ENCODE assay signal across 14 cellular contexts in the genomic region with DNA sequence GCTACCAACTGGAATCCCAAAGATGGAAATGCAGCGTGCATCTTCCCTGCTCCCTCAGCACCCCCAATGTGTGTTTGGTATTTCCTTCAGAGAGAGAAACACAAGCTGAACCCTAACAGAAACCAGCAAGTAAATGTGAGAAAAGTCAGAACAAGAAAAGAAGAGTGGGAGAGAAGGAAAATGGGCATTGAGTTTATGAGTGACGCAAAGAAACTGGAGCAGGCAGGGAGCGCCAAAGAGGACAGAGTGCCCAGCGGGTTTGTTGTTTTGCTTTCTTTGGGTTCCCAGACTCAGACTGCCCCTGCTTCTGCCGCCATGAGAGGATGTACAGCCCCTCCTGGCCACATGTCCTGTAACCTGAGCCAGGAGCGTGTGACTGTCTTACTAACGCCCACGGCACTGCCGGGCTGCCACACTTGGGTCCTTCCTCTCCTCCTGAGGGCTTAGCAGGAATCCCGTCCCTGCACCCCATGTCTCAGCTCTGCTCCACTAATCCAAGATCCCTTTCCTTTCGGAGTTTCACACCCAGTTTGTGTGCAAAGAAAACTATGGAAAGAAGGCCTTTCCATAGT.
A peak's percentile ranks its signal among the peaks of the same experiment; 100 is the strongest.
DNase-seq lines count a peak whose midpoint lies in the region; ATAC-seq and TF ChIP-seq lines count a peak whose summit lies in the region.
"Had no signal": no experiment of that assay in that cellular context is flagged by ENCODE, and none has a peak within 500 bp of the region (broad histone marks: within the 10 kb centered on the region; RNA-seq: fewer than 3 reads in every experiment).

No MANE protein-coding gene starts in this region.

- H3K27me3 Mint-ChIP-seq in GM23338 (ENCODE audit: insufficient read depth, low read depth, poor library complexity), result peaks cover 3% of the 10 kb centered on the region

- H3K36me3 Mint-ChIP-seq in GM23338 (ENCODE audit: low read depth), result peaks cover 20% of the 10 kb centered on the region
- H3K36me3 Mint-ChIP-seq: CD4-positive, alpha-beta memory T cell; stimulated activated naive B cell treated with anti-CD40 and anti-IgM and Interleukin-4, amounts not matched to agents 10 μg/mL and 1 μg/mL and 100 μg/mL, for 72 hours had no signal

- H2AFZ ChIP-seq in GM23338 (no peak overlapping the region), osteoblast (ENCODE audit: low read length) (peak overlapping the region; percentile 82)

- H3K9me3 ChIP-seq in NT2/D1 (ENCODE audit: insufficient read depth, low read length), result no peaks in the 10 kb centered on the region
- no peaks in the 10 kb centered on the region for H3K9me3 ChIP-seq in osteoblast (ENCODE audit: low read depth, low read length)
- H3K9me3 ChIP-seq: esophagus squamous epithelium had no signal

- ATAC-seq in GM23338, result peak; percentile 93
- ATAC-seq in HG02571 (IDR thresholded peaks at IDR 0.05; ENCODE audit: unreplicated experiment), result no peak
- ATAC-seq in GM21825 (IDR thresholded peaks at IDR 0.05; ENCODE audit: unreplicated experiment), result no peak
- ATAC-seq: left ventricle myocardium superior; stimulated activated naive B cell treated with anti-CD40 and anti-IgM and Interleukin-4, amounts not matched to agents 10 μg/mL and 1 μg/mL and 100 μg/mL, for 72 hours had no signal

- in situ Hi-C loops in ACHN (cut with HindIII; ENCODE audit: low pct_ligation_motif_present, low pct_unique_long_range_greater_than_20kb, low sequenced_read_pairs), result no loop called here

- H3K27me3 ChIP-seq in GM23338 (ENCODE audit: insufficient read depth) (no peaks in the 10 kb centered on the region), NT2/D1 (ENCODE audit: insufficient read depth, insufficient read length) (no peaks in the 10 kb centered on the region), osteoblast (ENCODE audit: insufficient read depth, low read length) (no peaks in the 10 kb centered on the region)
- H3K27me3 ChIP-seq: esophagus squamous epithelium had no signal

- H3K4me2 ChIP-seq in GM23338 (peak overlapping the region; percentile 19; the same call in 1 of the 2 replicates), osteoblast (ENCODE audit: insufficient read depth, low read length) (peak overlapping the region; percentile 82)

- peak overlapping the region; percentile 25 for H3K9ac ChIP-seq in NT2/D1 (ENCODE audit: insufficient read length, low read depth)

- no peak for TF ChIP-seq CTCF in GM23338 (conservative IDR thresholded peaks at IDR 0.05; ENCODE audit: low read depth in 2 of 2)
- TF ChIP-seq CTCF in osteoblast (IDR thresholded peaks at IDR 0.05; ENCODE audit: extremely low read depth, low read depth, low read length), result no peak

- H3K4me1 ChIP-seq in GM23338 (ENCODE audit: insufficient read depth), result peaks cover 17% of the 10 kb centered on the region
- no peaks in the 10 kb centered on the region for H3K4me1 ChIP-seq in NT2/D1 (ENCODE audit: insufficient read depth, insufficient read length)
- H3K4me1 ChIP-seq in osteoblast (ENCODE audit: insufficient read depth, low read length), result peaks cover 17% of the 10 kb centered on the region
- H3K4me1 ChIP-seq: esophagus squamous epithelium had no signal

- H3K4me3 ChIP-seq in GM23338 (no peak overlapping the region), NT2/D1 (ENCODE audit: insufficient read length, low read depth) (no peak overlapping the region), osteoblast (ENCODE audit: insufficient read depth, low read length) (peak overlapping the region; percentile 56)
- H3K4me3 ChIP-seq: esophagus squamous epithelium had no signal

- no peak overlapping the region; the same call in 2 of the 3 replicates for H3K4me3 Mint-ChIP-seq in GM23338
- H3K4me3 Mint-ChIP-seq: CD4-positive, alpha-beta memory T cell; stimulated activated naive B cell treated with anti-CD40 and anti-IgM and Interleukin-4, amounts not matched to agents 10 μg/mL and 1 μg/mL and 100 μg/mL, for 72 hours had no signal

- no peaks in the 10 kb centered on the region for H3K9me2 ChIP-seq in GM23338 (ENCODE audit: insufficient read depth)

- H3K27ac Mint-ChIP-seq in GM23338, result peak overlapping the region; percentile 85
- H3K27ac Mint-ChIP-seq: CD4-positive, alpha-beta memory T cell; stimulated activated naive B cell treated with anti-CD40 and anti-IgM and Interleukin-4, amounts not matched to agents 10 μg/mL and 1 μg/mL and 100 μg/mL, for 72 hours had no signal

- H3K27ac ChIP-seq in GM23338 (ENCODE audit: low read depth) (peak overlapping the region; percentile 51; the same call in 1 of the 2 replicates), osteoblast (ENCODE audit: low read depth, low read length) (peak overlapping the region; percentile 85)
- H3K27ac ChIP-seq: esophagus squamous epithelium had no signal

- no peaks in the 10 kb centered on the region for H4K20me1 ChIP-seq in GM23338 (replicated peaks; ENCODE audit: insufficient read depth)
- H4K20me1 ChIP-seq in osteoblast (ENCODE audit: insufficient read depth, low read length), result no peaks in the 10 kb centered on the region

- no peaks in the 10 kb centered on the region for H3F3A ChIP-seq in GM23338 (replicated peaks; ENCODE audit: low read depth)

- H3K4me1 Mint-ChIP-seq in GM23338, result peaks cover 27% of the 10 kb centered on the region
- H3K4me1 Mint-ChIP-seq: CD4-positive, alpha-beta memory T cell; stimulated activated naive B cell treated with anti-CD40 and anti-IgM and Interleukin-4, amounts not matched to agents 10 μg/mL and 1 μg/mL and 100 μg/mL, for 72 hours had no signal

- DNase-seq in GM23338 (ENCODE audit: low spot score) (peak; percentile 71), NT2/D1 (ENCODE audit: low read depth, low spot score) (no peak), fibroblast of gingiva (ENCODE audit: low read depth) (peak; percentile 36), osteoblast (ENCODE audit: insufficient read length, low spot score, missing footprints) (peak; percentile 86), ACHN (no peak), AG08396 (ENCODE audit: low spot score) (no peak)
- DNase-seq: CD4-positive, alpha-beta memory T cell; esophagus squamous epithelium; GOT3; Kasumi-1; left ventricle myocardium superior; stimulated activated naive B cell treated with anti-CD40 and anti-IgM and Interleukin-4, amounts not matched to agents 10 μg/mL and 1 μg/mL and 100 μg/mL, for 72 hours had no signal

- no peaks in the 10 kb centered on the region for H3K79me2 ChIP-seq in GM23338 (replicated peaks; ENCODE audit: insufficient read depth)
- no peaks in the 10 kb centered on the region for H3K79me2 ChIP-seq in osteoblast (ENCODE audit: insufficient read depth, low read length)

- H3K36me3 ChIP-seq in GM23338 (ENCODE audit: insufficient read depth), result no peaks in the 10 kb centered on the region
- peaks cover 24% of the 10 kb centered on the region for H3K36me3 ChIP-seq in NT2/D1 (ENCODE audit: insufficient read depth, insufficient read length, low read length)
- H3K36me3 ChIP-seq in osteoblast (ENCODE audit: insufficient read depth, low read length), result peaks cover 36% of the 10 kb centered on the region

- no peaks in the 10 kb centered on the region for H3K9me3 Mint-ChIP-seq in GM23338
- H3K9me3 Mint-ChIP-seq: CD4-positive, alpha-beta memory T cell; stimulated activated naive B cell treated with anti-CD40 and anti-IgM and Interleukin-4, amounts not matched to agents 10 μg/mL and 1 μg/mL and 100 μg/mL, for 72 hours had no signal

Comparison
In these comparisons a context has a peak if more than half of its experiments do, and no peak if none do; other contexts are left out.
1. DNase-seq: peak in GM23338 (single experiment), fibroblast of gingiva (single experiment) and osteoblast (single experiment); none in NT2/D1 (single experiment), ACHN (single experiment) and AG08396 (single experiment).